In the genomic region with DNA sequence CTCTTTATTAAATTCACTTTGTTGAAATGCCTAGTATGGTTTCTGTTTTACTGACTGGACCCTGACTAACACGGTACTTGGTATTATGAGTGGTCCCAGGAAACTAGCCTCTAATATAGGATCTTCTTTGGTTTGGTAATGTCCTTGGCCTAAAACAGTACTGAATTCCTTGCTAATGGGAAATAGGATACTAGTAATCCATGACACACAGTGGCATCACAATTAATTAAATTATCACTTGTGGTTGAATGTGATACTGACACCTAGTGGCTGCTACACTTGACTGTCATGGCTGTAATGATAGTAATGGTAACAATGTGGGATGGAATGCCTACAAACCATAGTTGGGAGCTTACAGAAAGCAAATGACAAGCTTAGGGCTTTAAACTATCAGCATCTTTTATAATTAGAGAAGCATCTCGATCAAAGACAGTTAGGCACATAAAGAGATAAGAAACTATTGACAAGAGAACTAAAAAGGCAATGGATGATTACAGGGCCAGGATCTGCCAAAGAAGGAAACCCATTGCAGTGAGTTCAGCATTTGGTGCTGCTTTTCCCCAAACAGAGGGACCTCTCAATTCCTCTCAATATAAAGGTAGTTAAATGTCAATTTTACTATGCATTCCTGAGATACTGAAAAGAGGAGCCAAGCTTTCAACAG, we compare ENCODE assay signal across 2 cellular contexts.
A peak's percentile ranks its signal among the peaks of the same experiment; 100 is the strongest.
TF ChIP-seq lines count a peak whose summit lies in the region.

No MANE protein-coding gene starts in this region.

TF ChIP-seq in IMR-90, 13 proteins besides CTCF, POLR2A, EP300 and RAD21:
- TF ChIP-seq BHLHE40 (IDR thresholded peaks at IDR 0.05; ENCODE audit: low read depth, low read length) (peak; percentile 29; the same call in 1 of the 2 replicates), SMC3 (IDR thresholded peaks at IDR 0.05; ENCODE audit: low read depth, low read length) (peak; percentile 53; the same call in 1 of the 2 replicates), MAZ (IDR thresholded peaks at IDR 0.05; ENCODE audit: borderline replicate concordance, low read depth, low read length) (no peak)

TF ChIP-seq in neural cell, 6 proteins besides CTCF, POLR2A, EP300 and RAD21:
- TF ChIP-seq, protein P1, sequence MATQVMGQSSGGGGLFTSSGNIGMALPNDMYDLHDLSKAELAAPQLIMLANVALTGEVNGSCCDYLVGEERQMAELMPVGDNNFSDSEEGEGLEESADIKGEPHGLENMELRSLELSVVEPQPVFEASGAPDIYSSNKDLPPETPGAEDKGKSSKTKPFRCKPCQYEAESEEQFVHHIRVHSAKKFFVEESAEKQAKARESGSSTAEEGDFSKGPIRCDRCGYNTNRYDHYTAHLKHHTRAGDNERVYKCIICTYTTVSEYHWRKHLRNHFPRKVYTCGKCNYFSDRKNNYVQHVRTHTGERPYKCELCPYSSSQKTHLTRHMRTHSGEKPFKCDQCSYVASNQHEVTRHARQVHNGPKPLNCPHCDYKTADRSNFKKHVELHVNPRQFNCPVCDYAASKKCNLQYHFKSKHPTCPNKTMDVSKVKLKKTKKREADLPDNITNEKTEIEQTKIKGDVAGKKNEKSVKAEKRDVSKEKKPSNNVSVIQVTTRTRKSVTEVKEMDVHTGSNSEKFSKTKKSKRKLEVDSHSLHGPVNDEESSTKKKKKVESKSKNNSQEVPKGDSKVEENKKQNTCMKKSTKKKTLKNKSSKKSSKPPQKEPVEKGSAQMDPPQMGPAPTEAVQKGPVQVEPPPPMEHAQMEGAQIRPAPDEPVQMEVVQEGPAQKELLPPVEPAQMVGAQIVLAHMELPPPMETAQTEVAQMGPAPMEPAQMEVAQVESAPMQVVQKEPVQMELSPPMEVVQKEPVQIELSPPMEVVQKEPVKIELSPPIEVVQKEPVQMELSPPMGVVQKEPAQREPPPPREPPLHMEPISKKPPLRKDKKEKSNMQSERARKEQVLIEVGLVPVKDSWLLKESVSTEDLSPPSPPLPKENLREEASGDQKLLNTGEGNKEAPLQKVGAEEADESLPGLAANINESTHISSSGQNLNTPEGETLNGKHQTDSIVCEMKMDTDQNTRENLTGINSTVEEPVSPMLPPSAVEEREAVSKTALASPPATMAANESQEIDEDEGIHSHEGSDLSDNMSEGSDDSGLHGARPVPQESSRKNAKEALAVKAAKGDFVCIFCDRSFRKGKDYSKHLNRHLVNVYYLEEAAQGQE (IDR thresholded peaks at IDR 0.05; ENCODE audit: borderline replicate concordance) = no peak
- peak; percentile 82 for TF ChIP-seq SMC3 (conservative IDR thresholded peaks at IDR 0.05; ENCODE audit: poor library complexity)
- no peak for TF ChIP-seq TAF1 (IDR thresholded peaks at IDR 0.05; ENCODE audit: low read depth)
